Comparison of ENCODE assay signal across 32 cellular contexts in the genomic region with DNA sequence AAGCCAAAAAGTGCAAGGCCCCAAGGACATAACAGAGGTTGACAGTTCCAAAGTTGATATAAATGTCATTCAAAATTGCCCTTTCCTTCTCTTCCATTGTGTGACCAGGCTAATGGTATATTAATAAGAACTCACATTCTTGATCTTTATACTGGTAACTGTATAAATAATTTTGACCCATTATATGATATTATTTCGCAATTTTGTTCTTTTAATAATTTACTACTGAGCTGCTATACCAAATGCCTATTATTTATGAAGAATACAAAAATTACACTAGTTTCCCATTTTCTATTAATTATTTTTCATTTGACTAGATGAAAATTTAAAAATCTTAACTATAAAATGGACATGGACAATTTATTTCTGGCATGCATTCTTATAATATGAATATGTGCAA.
"Had no signal": no experiment of that assay in that cellular context is flagged by ENCODE, and none has a peak within 500 bp of the region (broad histone marks: within the 10 kb centered on the region; RNA-seq: fewer than 3 reads in every experiment).

No MANE protein-coding gene starts in this region.

- H3K9me3 Mint-ChIP-seq: nephron progenitor cell; neural crest cell; stimulated activated memory B cell treated with anti-CD40 and anti-IgM and Interleukin-4, amounts not matched to agents 10 μg/mL and 1 μg/mL and 100 μg/mL, for 72 hours had no signal

- ATAC-seq: naive thymus-derived CD8-positive, alpha-beta T cell; natural killer cell treated with Interleukin-12 subunit alpha and Interleukin-12 subunit beta and Interleukin-15 and Interleukin-18, amount 100 ng/mL, for 72 hours; psoas muscle; right cardiac atrium; sciatic nerve; stimulated activated memory B cell treated with anti-CD40 and anti-IgM and Interleukin-4, amounts not matched to agents 10 μg/mL and 1 μg/mL and 100 μg/mL, for 72 hours; stimulated activated naive CD8-positive, alpha-beta T cell treated with anti-CD3 and anti-CD28 coated beads, Interleukin-15, amount 100 ng/mL, for 72 hours; stimulated activated naive CD8-positive, alpha-beta T cell treated with anti-CD3 and anti-CD28 coated beads, Interleukin-15, Interleukin-2, amounts not matched to agents 100 U/mL and 50 U/mL, for 24 hours had no signal

- H3K27me3 Mint-ChIP-seq: naive thymus-derived CD8-positive, alpha-beta T cell; natural killer cell treated with Interleukin-12 subunit alpha and Interleukin-12 subunit beta and Interleukin-15 and Interleukin-18, amount 100 ng/mL, for 72 hours; progenitor cell of endocrine pancreas; stimulated activated memory B cell treated with anti-CD40 and anti-IgM and Interleukin-4, amounts not matched to agents 10 μg/mL and 1 μg/mL and 100 μg/mL, for 72 hours; stimulated activated naive CD8-positive, alpha-beta T cell treated with anti-CD3 and anti-CD28 coated beads, Interleukin-15, amount 100 ng/mL, for 72 hours had no signal

- H3K27ac Mint-ChIP-seq: naive thymus-derived CD8-positive, alpha-beta T cell; natural killer cell treated with Interleukin-12 subunit alpha and Interleukin-12 subunit beta and Interleukin-15 and Interleukin-18, amount 100 ng/mL, for 72 hours; nephron progenitor cell; progenitor cell of endocrine pancreas; stimulated activated memory B cell treated with anti-CD40 and anti-IgM and Interleukin-4, amounts not matched to agents 10 μg/mL and 1 μg/mL and 100 μg/mL, for 72 hours; stimulated activated naive CD8-positive, alpha-beta T cell treated with anti-CD3 and anti-CD28 coated beads, Interleukin-15, amount 100 ng/mL, for 72 hours had no signal

- H3K27ac ChIP-seq: ovary, parathyroid adenoma, psoas muscle, skin epidermis, spleen, thoracic aorta, thyroid gland, tibial nerve, upper lobe of left lung, vagina had no signal

- H3K36me3 Mint-ChIP-seq: naive thymus-derived CD8-positive, alpha-beta T cell; natural killer cell treated with Interleukin-12 subunit alpha and Interleukin-12 subunit beta and Interleukin-15 and Interleukin-18, amount 100 ng/mL, for 72 hours; stimulated activated memory B cell treated with anti-CD40 and anti-IgM and Interleukin-4, amounts not matched to agents 10 μg/mL and 1 μg/mL and 100 μg/mL, for 72 hours had no signal

- H3K4me3 Mint-ChIP-seq: naive thymus-derived CD8-positive, alpha-beta T cell; natural killer cell treated with Interleukin-12 subunit alpha and Interleukin-12 subunit beta and Interleukin-15 and Interleukin-18, amount 100 ng/mL, for 72 hours; nephron progenitor cell; neural crest cell; stimulated activated memory B cell treated with anti-CD40 and anti-IgM and Interleukin-4, amounts not matched to agents 10 μg/mL and 1 μg/mL and 100 μg/mL, for 72 hours; stimulated activated naive CD8-positive, alpha-beta T cell treated with anti-CD3 and anti-CD28 coated beads, Interleukin-15, amount 100 ng/mL, for 72 hours had no signal

- H3K4me1 ChIP-seq: parathyroid adenoma, psoas muscle, spleen, thyroid gland, tibial nerve, upper lobe of left lung, vagina had no signal

- FAIRE-seq: urothelium cell line had no signal

- H3K9me3 ChIP-seq: ovary, psoas muscle, spleen, thoracic aorta, thyroid gland, tibial nerve, upper lobe of left lung, vagina had no signal

- H3K79me2 ChIP-seq: parathyroid adenoma had no signal

- H3K9ac ChIP-seq: parathyroid adenoma had no signal

- H3K4me1 Mint-ChIP-seq: naive thymus-derived CD8-positive, alpha-beta T cell; stimulated activated naive CD8-positive, alpha-beta T cell treated with anti-CD3 and anti-CD28 coated beads, Interleukin-15, amount 100 ng/mL, for 72 hours had no signal

- DNase-seq: naive thymus-derived CD8-positive, alpha-beta T cell; nephron progenitor cell; occipital lobe; ovary; posterior cingulate gyrus; psoas muscle; right cardiac atrium; spleen; stimulated activated CD4-positive, alpha-beta T cell treated with anti-CD3 and anti-CD28 coated beads, Interleukin-12 subunit alpha, Interleukin-12 subunit beta, amount 100 ng/mL, for 4 hours; stimulated activated CD4-positive, alpha-beta T cell treated with anti-CD3 and anti-CD28 coated beads, Interleukin-1b, Interleukin-23, amount 100 ng/mL, for 48 hours; stimulated activated CD4-positive, alpha-beta T cell treated with anti-CD3 and anti-CD28 coated beads, Interleukin-4, amount 100 ng/mL, for 1 hour; stimulated activated CD4-positive, alpha-beta T cell treated with anti-CD3 and anti-CD28 coated beads, Interleukin-4, amount 100 ng/mL, for 4 hours; stimulated activated CD8-positive, alpha-beta memory T cell treated with anti-CD3 and anti-CD28 coated beads, Interleukin-4, amount 100 ng/mL, for 48 hours; stimulated activated naive CD4-positive, alpha-beta T cell; stimulated activated naive CD8-positive, alpha-beta T cell treated with anti-CD3 and anti-CD28 coated beads, Interleukin-15, amount 100 ng/mL, for 72 hours; stimulated activated naive CD8-positive, alpha-beta T cell treated with anti-CD3 and anti-CD28 coated beads, Interleukin-15, Interleukin-2, amounts not matched to agents 100 U/mL and 50 U/mL, for 24 hours; substantia nigra; thyroid gland; trophoblast cell; upper lobe of left lung had no signal

- H3K27me3 ChIP-seq: ovary, spleen, thyroid gland, tibial nerve, upper lobe of left lung, vagina had no signal

- H3K36me3 ChIP-seq: ovary, spleen, thoracic aorta, thyroid gland, tibial nerve, upper lobe of left lung, vagina had no signal

- H3K4me2 ChIP-seq: smooth muscle cell had no signal

- H3K4me3 ChIP-seq: ovary, psoas muscle, skin epidermis, smooth muscle cell, spleen, thoracic aorta, thyroid gland, tibial nerve, upper lobe of left lung, vagina had no signal

- H2AFZ ChIP-seq: parathyroid adenoma had no signal
